ENCODE assay signal across 21 cellular contexts in genomic region chr7:138004936-138005335, GRCh38.
"Had no signal": no experiment of that assay in that cellular context is flagged by ENCODE, and none has a peak within 500 bp of the region (broad histone marks: within the 10 kb centered on the region; RNA-seq: fewer than 3 reads in every experiment).

No MANE protein-coding gene starts in this region.

- H3K27me3 Mint-ChIP-seq: stimulated activated memory B cell treated with anti-CD40 and anti-IgM and Interleukin-4, amounts not matched to agents 10 μg/mL and 1 μg/mL and 100 μg/mL, for 72 hours had no signal

- H3K27ac Mint-ChIP-seq: stimulated activated memory B cell treated with anti-CD40 and anti-IgM and Interleukin-4, amounts not matched to agents 10 μg/mL and 1 μg/mL and 100 μg/mL, for 72 hours; stimulated activated naive CD8-positive, alpha-beta T cell treated with anti-CD3 and anti-CD28 coated beads, Interleukin-15, Interleukin-2, amounts not matched to agents 100 ng/mL and 50 ng/mL, for 24 hours had no signal

- FAIRE-seq: kidney had no signal

- H3K36me3 ChIP-seq: gastrocnemius medialis, spleen, tibial nerve had no signal

- H3K27ac ChIP-seq: dorsolateral prefrontal cortex, gastrocnemius medialis, spleen, testis, tibial nerve had no signal

- H3K27me3 ChIP-seq: dorsolateral prefrontal cortex, gastrocnemius medialis, spleen, testis, tibial nerve had no signal

- H3K9me3 Mint-ChIP-seq: nephron; stimulated activated memory B cell treated with anti-CD40 and anti-IgM and Interleukin-4, amounts not matched to agents 10 μg/mL and 1 μg/mL and 100 μg/mL, for 72 hours; stimulated activated naive CD8-positive, alpha-beta T cell treated with anti-CD3 and anti-CD28 coated beads, Interleukin-15, Interleukin-2, amounts not matched to agents 100 ng/mL and 50 ng/mL, for 24 hours had no signal

- H3K36me3 Mint-ChIP-seq: stimulated activated memory B cell treated with anti-CD40 and anti-IgM and Interleukin-4, amounts not matched to agents 10 μg/mL and 1 μg/mL and 100 μg/mL, for 72 hours had no signal

- DNase-seq: cortex of kidney; dorsolateral prefrontal cortex; effector CD8-positive, alpha-beta T cell; gastrocnemius medialis; kidney; left cardiac atrium; left ventricle myocardium superior; mesenchymal stem cell; midbrain; occipital lobe; spleen; stimulated activated CD4-positive, alpha-beta T cell treated with anti-CD3 and anti-CD28 coated beads, Interleukin-15, amount 100 ng/mL, for 24 hours; stimulated activated CD4-positive, alpha-beta T cell treated with anti-CD3 and anti-CD28 coated beads, Interleukin-1b, Interleukin-23, amount 100 ng/mL, for 48 hours; stimulated activated CD4-positive, alpha-beta T cell treated with anti-CD3 and anti-CD28 coated beads, Interleukin-4, amount 100 ng/mL, for 24 hours; testis had no signal

- H3K4me3 ChIP-seq: dorsolateral prefrontal cortex, gastrocnemius medialis, lung, spleen, testis, tibial nerve had no signal

- ATAC-seq: gastrocnemius medialis; left cardiac atrium; left ventricle myocardium superior; sciatic nerve; stimulated activated memory B cell treated with anti-CD40 and anti-IgM and Interleukin-4, amounts not matched to agents 10 μg/mL and 1 μg/mL and 100 μg/mL, for 72 hours had no signal

- H3K4me3 Mint-ChIP-seq: nephron; stimulated activated memory B cell treated with anti-CD40 and anti-IgM and Interleukin-4, amounts not matched to agents 10 μg/mL and 1 μg/mL and 100 μg/mL, for 72 hours; stimulated activated naive CD8-positive, alpha-beta T cell treated with anti-CD3 and anti-CD28 coated beads, Interleukin-15, Interleukin-2, amounts not matched to agents 100 ng/mL and 50 ng/mL, for 24 hours had no signal

- H3K9me3 ChIP-seq: gastrocnemius medialis, spleen, testis, tibial nerve had no signal
